Comparison of ENCODE assay signal across 10 cellular contexts in the genomic region with DNA sequence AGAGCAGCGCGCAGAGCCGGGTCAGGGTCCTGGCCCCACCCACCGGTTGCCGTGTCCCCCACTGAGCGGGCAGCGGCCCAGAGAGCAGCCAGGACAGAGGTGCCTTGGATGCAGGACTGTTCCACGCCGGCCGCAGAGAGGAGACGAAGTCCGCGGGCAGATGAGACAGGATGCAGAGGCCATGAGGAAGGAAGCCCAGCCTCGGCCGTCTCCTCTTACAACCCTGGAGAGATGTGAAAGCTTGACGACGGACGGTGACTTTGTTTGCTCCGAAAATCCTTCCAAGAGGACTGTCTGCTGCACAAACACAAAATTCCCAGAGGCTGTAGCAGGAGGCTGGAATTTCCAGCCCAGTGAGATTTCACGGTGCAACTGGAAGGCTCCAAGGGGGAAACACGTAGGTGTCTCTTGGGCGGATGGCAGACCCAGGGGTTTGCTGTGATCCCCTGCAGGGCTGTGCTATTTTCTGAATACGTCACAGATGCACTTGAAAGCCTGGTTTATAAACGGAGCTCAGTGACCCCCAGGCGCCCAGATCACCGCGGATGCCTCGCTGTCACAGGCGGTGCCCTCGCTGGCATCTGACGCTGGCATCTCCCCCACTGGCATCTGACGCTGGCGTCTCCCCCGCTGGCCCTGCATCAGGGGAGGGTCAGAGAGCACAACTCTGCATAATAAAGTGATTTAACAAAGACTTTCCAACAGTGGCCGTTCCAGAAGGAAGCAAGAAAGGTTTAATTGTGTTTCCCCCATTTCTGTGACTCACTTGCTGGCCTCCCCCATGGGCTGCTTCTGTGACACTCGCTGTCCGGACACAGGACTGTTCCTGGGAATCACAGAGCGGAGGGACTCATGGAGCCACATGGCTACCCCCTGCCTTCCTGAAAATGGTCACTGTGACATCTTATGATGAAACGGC.
DNase-seq lines count a peak whose midpoint lies in the region; ATAC-seq and TF ChIP-seq lines count a peak whose summit lies in the region.
"Had no signal": no experiment of that assay in that cellular context is flagged by ENCODE, and none has a peak within 500 bp of the region (broad histone marks: within the 10 kb centered on the region; RNA-seq: fewer than 3 reads in every experiment).

No MANE protein-coding gene starts in this region.

- H2AK5ac ChIP-seq in IMR-90 (ENCODE audit: low read depth, low read length): peak overlapping the region; percentile 75

- no peak overlapping the region for H2BK20ac ChIP-seq in IMR-90 (ENCODE audit: low read depth, low read length)

- no peak overlapping the region for H3K4me2 ChIP-seq in IMR-90 (ENCODE audit: low read depth, low read length)

- TF ChIP-seq CTCF in IMR-90 (conservative IDR thresholded peaks at IDR 0.05; ENCODE audit: low read depth, low read length): no peak
- no peak for TF ChIP-seq CTCF in brain microvascular endothelial cell (IDR thresholded peaks at IDR 0.05; ENCODE audit: low read depth, low read length, missing control alignments)

- peaks cover 33% of the 10 kb centered on the region for H3K9me1 ChIP-seq in IMR-90 (ENCODE audit: insufficient read depth, low read length)

- no TSS peak for BruUV-seq in IMR-90 (replicated peaks; lab: Mats Ljungman, UMichigan)

- CTCF ChIA-PET in IMR-90 (lab: Yijun Ruan, JAX): no interaction called here

- H2BK5ac ChIP-seq in IMR-90 (ENCODE audit: low read depth, low read length, poor library complexity, severe bottlenecking): peak overlapping the region; percentile 12

- peak overlapping the region; percentile 61; the same call in 1 of the 2 replicates for H4K91ac ChIP-seq in IMR-90 (ENCODE audit: insufficient read depth, low read depth, low read length)

- no peak overlapping the region; the same call in 1 of the 2 replicates for H2BK120ac ChIP-seq in IMR-90 (ENCODE audit: low read depth, low read length)

- ATAC-seq in IMR-90 (ENCODE audit: low read depth) (0 out of 2 replicates have a peak, but pooled peaks have one; percentile 5), HG03432 (IDR thresholded peaks at IDR 0.05; ENCODE audit: unreplicated experiment) (no peak), GM21717 (IDR thresholded peaks at IDR 0.05; ENCODE audit: unreplicated experiment) (no peak)

- no peak overlapping the region for H3K4me3 ChIP-seq in IMR-90 (ENCODE audit: insufficient read depth, low read depth, low read length)
- no peak overlapping the region for H3K4me3 ChIP-seq in brain microvascular endothelial cell (ENCODE audit: low read depth, low read length)
- peak overlapping the region; percentile 26 to 38 (median 35) for H3K4me3 ChIP-seq in skeletal muscle tissue (ENCODE audit: low read length in 3 of 3)

- dilution Hi-C loops in IMR-90 (cut with HindIII; ENCODE audit: low sequenced_read_pairs, unreplicated experiment): no loop called here

- H3K79me1 ChIP-seq in IMR-90 (ENCODE audit: low read depth in 1 of 2, low read length in 2 of 2): peaks cover 18 to 83% of the 10 kb centered on the region in 2 experiments

- H3K4me1 ChIP-seq in IMR-90 (ENCODE audit: control insufficient read depth, insufficient read depth, low read length): peaks cover 37% of the 10 kb centered on the region
- H3K4me1 ChIP-seq in skeletal muscle tissue (ENCODE audit: control insufficient read depth in 3 of 3, insufficient read depth in 3 of 3, low read length in 3 of 3): peaks cover 56 to 75% (median 60%) of the 10 kb centered on the region in 3 donors

- H3K27me3 ChIP-seq in IMR-90 (ENCODE audit: control insufficient read depth, insufficient read depth, low read length) (no peaks in the 10 kb centered on the region), brain microvascular endothelial cell (replicated peaks) (no peaks in the 10 kb centered on the region), skeletal muscle tissue (ENCODE audit: control insufficient read depth in 3 of 3, insufficient read depth in 3 of 3, low read length in 3 of 3) (no peaks in the 10 kb centered on the region)

- peak overlapping the region; percentile 25; the same call in 1 of the 2 replicates for H3K14ac ChIP-seq in IMR-90 (replicated peaks; ENCODE audit: low read depth, low read length)

- no peak for TF ChIP-seq RAD21 in IMR-90 (IDR thresholded peaks at IDR 0.05; ENCODE audit: low read length)

- H2AFZ ChIP-seq in IMR-90 (replicated peaks; ENCODE audit: low read length, poor library complexity): peak overlapping the region; percentile 60

- no peaks in the 10 kb centered on the region for H3K9me3 ChIP-seq in IMR-90 (ENCODE audit: control insufficient read depth, insufficient read depth, low read length)
- H3K9me3 ChIP-seq in skeletal muscle tissue (ENCODE audit: control insufficient read depth in 3 of 3, low read length in 3 of 3): no peaks in the 10 kb centered on the region

- H3K9ac ChIP-seq in IMR-90 (ENCODE audit: low read depth, low read length) (no peak overlapping the region), skeletal muscle tissue (ENCODE audit: low read depth in 1 of 3, low read length in 3 of 3) (peak overlapping the region in 1 of 3 donors; percentile 50)

- peaks cover 31% of the 10 kb centered on the region for H3K36me3 ChIP-seq in IMR-90 (ENCODE audit: control insufficient read depth, insufficient read depth, low read length)
- peaks cover 29% of the 10 kb centered on the region for H3K36me3 ChIP-seq in brain microvascular endothelial cell (replicated peaks)
- peaks cover 0 to 10% (median 6%) of the 10 kb centered on the region in 3 donors for H3K36me3 ChIP-seq in skeletal muscle tissue (ENCODE audit: control insufficient read depth in 3 of 3, insufficient read depth in 3 of 3, low read length in 3 of 3)

- peak overlapping the region; percentile 56 for H3K4ac ChIP-seq in IMR-90 (ENCODE audit: low read depth, low read length)

- H3K23ac ChIP-seq in IMR-90 (ENCODE audit: low read depth, low read length): peak overlapping the region; percentile 72

- no peak overlapping the region for H4K5ac ChIP-seq in IMR-90 (ENCODE audit: low read depth, low read length)

- 55% methylated on average over 10 of the region's 39 CpGs; no CpG with 5 or more reads in 1 of the 2 experiments for WGBS in IMR-90 (ENCODE audit: extremely low coverage in 2 of 2, insufficient read length in 1 of 2), 2 experiments

- H2AK9ac ChIP-seq in IMR-90 (replicated peaks; ENCODE audit: low read depth, low read length, poor library complexity): peak overlapping the region; percentile 84

- no peak overlapping the region for H3K56ac ChIP-seq in IMR-90 (ENCODE audit: extremely low read depth, insufficient read depth, low read length)

- intact Hi-C loops in IMR-90 (cut with micrococcal nuclease): loop anchor here (2.0 kb wide), 1 partner anchor 97 kb away; the partner anchor contains the start of gene RASA3

- in situ Hi-C loops in IMR-90 (cut with MboI; ENCODE audit: low sequenced_read_pairs): no loop called here
- in situ Hi-C loops in brain microvascular endothelial cell (cut with HindIII; ENCODE audit: low pct_ligation_motif_present, low sequenced_read_pairs): loop anchor here (10.0 kb wide), 1 partner anchor 59 kb away; no protein-coding TSS in a partner anchor

- H3K27ac ChIP-seq in IMR-90 (ENCODE audit: insufficient read depth, low read length) (peak overlapping the region; percentile 30), brain microvascular endothelial cell (peak overlapping the region; percentile 9), skeletal muscle tissue (ENCODE audit: low read depth, low read length) (peak overlapping the region; percentile 12)

- H2BK15ac ChIP-seq in IMR-90 (ENCODE audit: low read depth, low read length): no peak overlapping the region

- H3K18ac ChIP-seq in IMR-90 (ENCODE audit: low read depth, low read length): no peak overlapping the region

- peaks cover 85% of the 10 kb centered on the region for H4K20me1 ChIP-seq in IMR-90 (ENCODE audit: insufficient read depth, low read length)

- peak overlapping the region in 1 of 2 experiments; percentile 54; a peak in 3 of 4 replicates for H4K8ac ChIP-seq in IMR-90 (ENCODE audit: low read depth in 2 of 2, low read length in 2 of 2)

- DNase-seq in IMR-90: peak; percentile 35
- DNase-seq in brain microvascular endothelial cell: peak; percentile 48
- peak; percentile 88 to 94 for DNase-seq in hippocampal formation (lab: John Stamatoyannopoulos, UW)
- no peak for DNase-seq in NCI-H1436 treated with DMSO at 0.1 percent for 48 hours (lab: John Stamatoyannopoulos, UW)
- no peak for DNase-seq in OCI-M2 (lab: John Stamatoyannopoulos, UW; ENCODE audit: unreplicated experiment)
- DNase-seq: amniotic stem cell, NCI-H226 had no signal

- POLR2A ChIA-PET in IMR-90 (lab: Charles Lee; ENCODE audit: unreplicated experiment): no interaction called here

- TF ChIP-seq POLR2A in IMR-90 (IDR thresholded peaks at IDR 0.05; ENCODE audit: low read depth, low read length): no peak

TF ChIP-seq in IMR-90, 13 proteins besides CTCF, POLR2A, EP300 and RAD21 (continues in another document):
- TF ChIP-seq CHD1 (IDR thresholded peaks at IDR 0.05; ENCODE audit: low read depth, low read length): no peak
- no peak for TF ChIP-seq MAFK (IDR thresholded peaks at IDR 0.05; ENCODE audit: low read depth, low read length)
- no peak for TF ChIP-seq CEBPB (IDR thresholded peaks at IDR 0.05; ENCODE audit: low read depth, low read length)
- no peak for TF ChIP-seq MXI1 (IDR thresholded peaks at IDR 0.05; ENCODE audit: borderline replicate concordance, low read depth, low read length)
- no peak for TF ChIP-seq BHLHE40 (IDR thresholded peaks at IDR 0.05; ENCODE audit: low read depth, low read length)
- no peak for TF ChIP-seq RCOR1 (IDR thresholded peaks at IDR 0.05; ENCODE audit: insufficient replicate concordance, low read length)
- no peak for TF ChIP-seq USF2 (IDR thresholded peaks at IDR 0.05; ENCODE audit: low read depth, low read length)
- TF ChIP-seq NFE2L2 (IDR thresholded peaks at IDR 0.05; ENCODE audit: low read depth, low read length): no peak
- no peak for TF ChIP-seq RFX5 (IDR thresholded peaks at IDR 0.05; ENCODE audit: low read depth, low read length)
- TF ChIP-seq MAZ (IDR thresholded peaks at IDR 0.05; ENCODE audit: borderline replicate concordance, low read depth, low read length): no peak

Comparison
In these comparisons a context has a peak if more than half of its experiments do, and no peak if none do; other contexts are left out.
1. DNase-seq: peak in IMR-90 (single experiment), brain microvascular endothelial cell (single experiment) and hippocampal formation (2 of 2); none in NCI-H1436 treated with DMSO at 0.1 percent for 48 hours (single experiment) and OCI-M2 (single experiment).
2. H3K4me3 ChIP-seq: peak in skeletal muscle tissue (3 of 3); none in IMR-90 (single experiment) and brain microvascular endothelial cell (single experiment).
3. Peak in every context shown above with its lines, with median percentiles within 50 percentile points of each other: H3K27ac ChIP-seq.